In the genomic region with DNA sequence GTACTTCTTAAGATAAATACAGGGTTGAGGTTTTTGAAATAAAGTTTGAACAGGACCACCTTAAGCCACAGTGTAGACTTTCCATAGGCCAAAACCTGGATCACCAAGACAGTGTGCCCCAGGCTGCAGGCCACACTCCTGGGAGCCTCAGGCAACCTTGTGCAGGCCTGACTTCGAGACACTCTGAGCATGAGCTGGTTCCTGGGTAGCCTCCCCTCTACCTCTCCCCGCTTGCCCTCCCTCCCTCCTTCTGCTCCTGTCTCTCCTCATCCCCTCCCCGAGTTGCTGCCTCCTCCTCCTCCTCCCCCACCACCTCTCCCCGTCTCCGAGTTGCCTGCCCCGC, we compare ENCODE assay signal across 9 cellular contexts. TPM values are rescaled to one million over a fixed set of nuclear protein-coding genes. Genes with fewer than 3 reads are reported as not detected.
A peak's percentile ranks its signal among the peaks of the same experiment; 100 is the strongest.
DNase-seq lines count a peak whose midpoint lies in the region; ATAC-seq, FAIRE-seq and TF ChIP-seq lines count a peak whose summit lies in the region.
"Had no signal": no experiment of that assay in that cellular context is flagged by ENCODE, and none has a peak within 500 bp of the region (broad histone marks: within the 10 kb centered on the region; RNA-seq: fewer than 3 reads in every experiment).

No MANE protein-coding gene starts in this region.

- peak overlapping the region in 1 of 2 experiments; percentile 97 for H3K4ac ChIP-seq in mesenchymal stem cell (ENCODE audit: low read depth in 1 of 2, low read length in 2 of 2)

- peak overlapping the region in 1 of 2 experiments; percentile 89 for H3K14ac ChIP-seq in mesenchymal stem cell (ENCODE audit: low read length in 2 of 2)

- H3K27me3 ChIP-seq in astrocyte (ENCODE audit: insufficient read depth, low read length) (no peaks in the 10 kb centered on the region), mesenchymal stem cell (ENCODE audit: control insufficient read depth in 1 of 2, insufficient read depth in 1 of 2, low read length in 2 of 2) (no peaks in the 10 kb centered on the region)

- peak overlapping the region; percentile 70 for H3K27ac ChIP-seq in astrocyte (ENCODE audit: low read depth, low read length)
- peak overlapping the region; percentile 78 for H3K27ac ChIP-seq in mesenchymal stem cell (ENCODE audit: low read length, poor library complexity, severe bottlenecking)

- H2BK5ac ChIP-seq in mesenchymal stem cell (ENCODE audit: low read depth, low read length, poor library complexity, severe bottlenecking), result no peak overlapping the region

- no peak overlapping the region for H3K4me3 Mint-ChIP-seq in astrocyte (ENCODE audit: unreplicated experiment)

- ATAC-seq in HG03066 (IDR thresholded peaks at IDR 0.05; ENCODE audit: low read depth, unreplicated experiment) (peak; percentile 21), GM21717 (IDR thresholded peaks at IDR 0.05; ENCODE audit: unreplicated experiment) (no peak), GM18517 (IDR thresholded peaks at IDR 0.05; ENCODE audit: unreplicated experiment) (no peak)

- no peak overlapping the region for H4K91ac ChIP-seq in mesenchymal stem cell (ENCODE audit: low read length)

- no peaks in the 10 kb centered on the region for H3K27me3 Mint-ChIP-seq in astrocyte (ENCODE audit: low read depth, unreplicated experiment)

- TF ChIP-seq CTCF in GM12865 (IDR thresholded peaks at IDR 0.05; ENCODE audit: insufficient read depth, low read depth, low read length, missing control alignments) (no peak), astrocyte (IDR thresholded peaks at IDR 0.05; ENCODE audit: insufficient read depth, low read depth, low read length) (no peak)

- peak overlapping the region; percentile 9 for H3K9ac ChIP-seq in astrocyte (ENCODE audit: low read length)
- peak overlapping the region; percentile 35 for H3K9ac ChIP-seq in mesenchymal stem cell (ENCODE audit: low read length)

- no peak for FAIRE-seq in astrocyte (lab: Jason Lieb, UNC)
- FAIRE-seq: islet of Langerhans had no signal

- peak overlapping the region; percentile 91 to 98 for H2BK12ac ChIP-seq in mesenchymal stem cell (ENCODE audit: low read length in 2 of 2)

- H3K9me3 ChIP-seq in astrocyte (ENCODE audit: insufficient read depth, low read depth, low read length) (no peaks in the 10 kb centered on the region), mesenchymal stem cell (ENCODE audit: control insufficient read depth, low read length) (no peaks in the 10 kb centered on the region)

- H3K79me1 ChIP-seq in mesenchymal stem cell (replicated peaks; ENCODE audit: low read length, poor library complexity, severe bottlenecking), result no peaks in the 10 kb centered on the region

- peaks cover 29% of the 10 kb centered on the region for H3K4me1 ChIP-seq in astrocyte (ENCODE audit: insufficient read depth, low read length)
- H3K4me1 ChIP-seq in mesenchymal stem cell (ENCODE audit: control insufficient read depth, insufficient read depth, low read depth, low read length), result peaks cover 21% of the 10 kb centered on the region

- H3K27ac Mint-ChIP-seq in astrocyte (ENCODE audit: unreplicated experiment), result peak overlapping the region; percentile 60

- H3K4me3 ChIP-seq in GM12865 (ENCODE audit: low read depth, low read length), result peak overlapping the region; percentile 21; the same call in 1 of the 2 replicates
- no peak overlapping the region for H3K4me3 ChIP-seq in astrocyte (ENCODE audit: insufficient read depth, low read depth, low read length)
- no peak overlapping the region for H3K4me3 ChIP-seq in mesenchymal stem cell (ENCODE audit: insufficient read depth in 1 of 2, low read depth in 1 of 2, low read length in 2 of 2)

- H2BK15ac ChIP-seq in mesenchymal stem cell (ENCODE audit: low read depth, poor library complexity, severe bottlenecking), result peak overlapping the region; percentile 82

- DNase-seq in GM12865 (ENCODE audit: low read depth), result no peak
- no peak for DNase-seq in astrocyte (ENCODE audit: low read depth)
- no peak for DNase-seq in mesenchymal stem cell
- no peak for DNase-seq in OCI-M2 (lab: John Stamatoyannopoulos, UW; ENCODE audit: unreplicated experiment)
- DNase-seq in GM03348 (ENCODE audit: low spot score), result no peak

- peaks cover 2% of the 10 kb centered on the region for H3K9me3 Mint-ChIP-seq in astrocyte (ENCODE audit: unreplicated experiment)

- H4K8ac ChIP-seq in mesenchymal stem cell (ENCODE audit: low read length), result peak overlapping the region; percentile 89

- peak overlapping the region; percentile 64 for H2BK120ac ChIP-seq in mesenchymal stem cell (ENCODE audit: low read depth, low read length)

- H3K23ac ChIP-seq in mesenchymal stem cell (ENCODE audit: low read length in 2 of 2), result no peak overlapping the region

- H3K4me1 Mint-ChIP-seq in astrocyte (ENCODE audit: low read depth, unreplicated experiment), result peaks cover 29% of the 10 kb centered on the region

- H3K4me2 ChIP-seq in astrocyte (ENCODE audit: low read length), result no peak overlapping the region
- H3K4me2 ChIP-seq in mesenchymal stem cell (ENCODE audit: low read length, poor library complexity, severe bottlenecking), result no peak overlapping the region

- H4K20me1 ChIP-seq in astrocyte (ENCODE audit: insufficient read depth, low read length), result no peaks in the 10 kb centered on the region

- peak overlapping the region; percentile 88 to 97 for H3K18ac ChIP-seq in mesenchymal stem cell (ENCODE audit: low read depth in 1 of 2, low read length in 2 of 2)

- H3K36me3 ChIP-seq in astrocyte (ENCODE audit: insufficient read depth, low read length), result no peaks in the 10 kb centered on the region
- no peaks in the 10 kb centered on the region for H3K36me3 ChIP-seq in mesenchymal stem cell (ENCODE audit: control insufficient read depth in 1 of 2, insufficient read depth in 2 of 2, low read depth in 1 of 2, low read length in 2 of 2)

- H3K36me3 Mint-ChIP-seq in astrocyte (ENCODE audit: low read depth, unreplicated experiment), result no peaks in the 10 kb centered on the region

- 9% methylated on average over 4 of the region's 6 CpGs for WGBS in mesenchymal stem cell

- peak overlapping the region; percentile 76 for H2AK5ac ChIP-seq in mesenchymal stem cell (ENCODE audit: low read length, severe bottlenecking)

- H2AFZ ChIP-seq in astrocyte (ENCODE audit: low read depth, low read length) (peak overlapping the region; percentile 61), mesenchymal stem cell (ENCODE audit: low read depth, low read length) (no peak overlapping the region)

- H3K79me2 ChIP-seq in astrocyte (ENCODE audit: insufficient read depth, low read length), result no peaks in the 10 kb centered on the region

RNA-seq across cellular contexts. Expression of gene PROC, which starts 10.6 kb away (rescaled TPM):
- 1.0 and 1.5 TPM in 2 replicates for total RNA-seq in astrocyte
- polyA plus RNA-seq in mesenchymal stem cell (2013, experiment 1 of 2), result 0.06 TPM
- not detected for polyA plus RNA-seq in mesenchymal stem cell (2013, experiment 2 of 2)

RNA-seq across cellular contexts. Expression of gene MAP3K2, which starts 19.9 kb away (rescaled TPM):
- 62.2 and 71.2 TPM in 2 replicates for total RNA-seq in astrocyte
- 19.4 TPM for polyA plus RNA-seq in mesenchymal stem cell (2013, experiment 1 of 2)
- polyA plus RNA-seq in mesenchymal stem cell (2013, experiment 2 of 2), result 19.7 TPM
